8 cellular contexts compared by ENCODE assay signal in the genomic region with DNA sequence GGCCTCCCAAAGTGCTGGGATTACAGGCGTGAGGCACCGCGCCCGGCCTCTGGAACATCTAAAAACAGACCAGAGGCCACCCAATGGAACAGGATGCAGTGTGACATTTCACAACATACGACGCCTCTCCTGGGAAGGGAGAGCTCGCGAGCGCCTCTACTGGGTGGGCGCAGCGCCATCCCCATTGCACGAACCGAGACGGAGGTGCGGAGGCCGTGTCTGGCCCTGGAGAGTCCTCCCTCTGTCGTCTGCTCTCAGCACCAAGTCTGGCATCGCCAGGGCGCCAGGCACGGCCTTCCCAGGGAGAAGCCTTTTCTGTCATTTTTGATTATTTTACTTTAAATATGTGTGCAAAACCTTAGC. TPM values are rescaled to one million over a fixed set of nuclear protein-coding genes. Genes with fewer than 3 reads are reported as not detected.
DNase-seq lines count a peak whose midpoint lies in the region; ATAC-seq, FAIRE-seq and TF ChIP-seq lines count a peak whose summit lies in the region.

No MANE protein-coding gene starts in this region.

- peak; percentile 19 for DNase-seq in DMS 273 treated with DMSO at 0.1 percent for 48 hours (lab: John Stamatoyannopoulos, UW)
- peak; percentile 84 for DNase-seq in KBM-7
- DNase-seq in astrocyte of the hippocampus (ENCODE audit: low read depth, low spot score): peak; percentile 64
- no peak for DNase-seq in left lobe of liver (ENCODE audit: low spot score)
- DNase-seq in HTR-8/SVneo (ENCODE audit: insufficient read length, low spot score): no peak
- no peak for DNase-seq in ascending aorta (ENCODE audit: low spot score in 2 of 2)
- no peak for DNase-seq in spleen

- TF ChIP-seq CTCF in ascending aorta (IDR thresholded peaks at IDR 0.05): no peak
- TF ChIP-seq CTCF in spleen (IDR thresholded peaks at IDR 0.05 in 8 of 11, conservative IDR thresholded peaks at IDR 0.05 in 3 of 11): no peak

- no peak for FAIRE-seq in HTR-8/SVneo (lab: Jason Lieb, UNC)

- peak overlapping the region in 1 of 2 donors; percentile 56 for H3K4me3 ChIP-seq in ascending aorta
- peak overlapping the region in 3 of 8 donors; percentile 15 to 48 (median 17) for H3K4me3 ChIP-seq in spleen

- TF ChIP-seq POLR2A in spleen (IDR thresholded peaks at IDR 0.05): no peak

- 6 to 11% (median 10%) methylated on average over 20 of the region's 20 CpGs for WGBS in spleen, 5 donors

- peak; percentile 59 for ATAC-seq in left lobe of liver
- no peak for ATAC-seq in HG03342 (IDR thresholded peaks at IDR 0.05; ENCODE audit: unreplicated experiment)

- H3K9me3 ChIP-seq in ascending aorta: no peaks in the 10 kb centered on the region
- no peaks in the 10 kb centered on the region for H3K9me3 ChIP-seq in spleen

- H3K27ac ChIP-seq in ascending aorta: no peak overlapping the region
- H3K27ac ChIP-seq in spleen: no peak overlapping the region

- H3K27me3 ChIP-seq in ascending aorta (peaks cover 34% of the 10 kb centered on the region), spleen (replicated peaks in 1 of 7) (peaks cover 12 to 100% (median 95%) of the 10 kb centered on the region in 7 donors)

- in situ Hi-C loops in KBM-7 (cut with MboI; ENCODE audit: low pct_unique_long_range_greater_than_20kb, low sequenced_read_pairs): no loop called here

- H3K36me3 ChIP-seq in ascending aorta: no peaks in the 10 kb centered on the region
- no peaks in the 10 kb centered on the region for H3K36me3 ChIP-seq in spleen

- intact Hi-C loops in ascending aorta (cut with DNase I) (loop anchor here (5.0 kb wide), 1 partner anchor 390 kb away; no protein-coding TSS in a partner anchor), spleen (cut with DNase I; ENCODE audit: low total_unique reads) (no loop called here)

- H3K4me1 ChIP-seq in ascending aorta (peaks cover 9 to 10% of the 10 kb centered on the region in 2 donors), spleen (peaks cover 0 to 37% (median 20%) of the 10 kb centered on the region in 6 donors)

RNA-seq across cellular contexts. Expression of gene GBX2, which starts 9.4 kb away (rescaled TPM):
- not detected for total RNA-seq in left lobe of liver
- total RNA-seq in ascending aorta: not detected
- under 1 TPM in 1 of 7 donors, not detected in 6; 0.69 TPM for total RNA-seq in spleen
- polyA plus RNA-seq in spleen: not detected

Comparison
In these comparisons a context has a peak if more than half of its experiments do, and no peak if none do; other contexts are left out.
1. DNase-seq: peak in DMS 273 treated with DMSO at 0.1 percent for 48 hours (single experiment), KBM-7 (single experiment) and astrocyte of the hippocampus (single experiment); none in left lobe of liver (single experiment), HTR-8/SVneo (single experiment), ascending aorta (0 of 2) and spleen (single experiment).